8 cellular contexts compared by ENCODE assay signal in the genomic region with DNA sequence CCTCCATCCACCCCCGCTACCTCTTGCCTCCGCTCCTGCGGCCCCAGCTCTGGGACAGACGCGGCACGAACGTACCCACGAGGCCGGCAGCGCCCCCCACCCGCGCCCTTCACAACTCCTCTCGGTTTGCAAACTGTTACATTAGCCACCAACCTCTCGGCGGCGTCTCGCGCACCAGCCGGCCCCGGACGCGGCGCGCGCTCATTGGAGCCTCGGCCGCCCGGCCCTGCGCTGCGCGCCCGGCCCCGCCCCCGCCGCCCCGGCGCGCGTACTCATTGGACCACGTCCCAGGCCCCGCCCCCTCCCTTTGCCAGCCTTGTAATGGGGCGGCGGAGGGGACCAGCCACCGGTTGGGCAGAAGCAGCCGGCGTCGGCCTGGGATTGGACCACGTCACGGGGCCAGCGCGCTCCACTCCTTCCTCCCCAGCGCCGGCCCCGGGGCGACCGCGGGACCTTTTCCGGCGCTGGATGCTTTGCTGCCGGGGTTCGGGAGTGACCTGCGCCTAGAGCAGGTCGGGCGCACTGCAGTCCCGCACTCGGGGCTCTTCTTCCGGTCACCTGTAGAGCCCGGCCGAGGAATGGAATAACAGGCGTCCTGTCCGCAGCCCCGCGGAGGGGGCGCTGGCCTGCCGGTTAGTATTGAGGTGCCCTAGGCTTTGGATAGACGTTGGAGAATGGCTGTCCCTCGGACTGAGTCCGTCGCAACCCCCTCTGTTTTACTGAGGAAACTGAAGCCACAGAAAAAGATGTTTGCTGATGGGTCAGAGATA. TPM values are rescaled to one million over a fixed set of nuclear protein-coding genes. Genes with fewer than 3 reads are reported as not detected.
DNase-seq lines count a peak whose midpoint lies in the region; ATAC-seq and TF ChIP-seq lines count a peak whose summit lies in the region.

A gene with protein sequence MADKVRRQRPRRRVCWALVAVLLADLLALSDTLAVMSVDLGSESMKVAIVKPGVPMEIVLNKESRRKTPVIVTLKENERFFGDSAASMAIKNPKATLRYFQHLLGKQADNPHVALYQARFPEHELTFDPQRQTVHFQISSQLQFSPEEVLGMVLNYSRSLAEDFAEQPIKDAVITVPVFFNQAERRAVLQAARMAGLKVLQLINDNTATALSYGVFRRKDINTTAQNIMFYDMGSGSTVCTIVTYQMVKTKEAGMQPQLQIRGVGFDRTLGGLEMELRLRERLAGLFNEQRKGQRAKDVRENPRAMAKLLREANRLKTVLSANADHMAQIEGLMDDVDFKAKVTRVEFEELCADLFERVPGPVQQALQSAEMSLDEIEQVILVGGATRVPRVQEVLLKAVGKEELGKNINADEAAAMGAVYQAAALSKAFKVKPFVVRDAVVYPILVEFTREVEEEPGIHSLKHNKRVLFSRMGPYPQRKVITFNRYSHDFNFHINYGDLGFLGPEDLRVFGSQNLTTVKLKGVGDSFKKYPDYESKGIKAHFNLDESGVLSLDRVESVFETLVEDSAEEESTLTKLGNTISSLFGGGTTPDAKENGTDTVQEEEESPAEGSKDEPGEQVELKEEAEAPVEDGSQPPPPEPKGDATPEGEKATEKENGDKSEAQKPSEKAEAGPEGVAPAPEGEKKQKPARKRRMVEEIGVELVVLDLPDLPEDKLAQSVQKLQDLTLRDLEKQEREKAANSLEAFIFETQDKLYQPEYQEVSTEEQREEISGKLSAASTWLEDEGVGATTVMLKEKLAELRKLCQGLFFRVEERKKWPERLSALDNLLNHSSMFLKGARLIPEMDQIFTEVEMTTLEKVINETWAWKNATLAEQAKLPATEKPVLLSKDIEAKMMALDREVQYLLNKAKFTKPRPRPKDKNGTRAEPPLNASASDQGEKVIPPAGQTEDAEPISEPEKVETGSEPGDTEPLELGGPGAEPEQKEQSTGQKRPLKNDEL (minus strand): TSS at position 206 of the 770 bp plus-strand sequence. CDS start 1,045 bp downstream, outside the sequence.

- no peaks in the 10 kb centered on the region for H3K27me3 ChIP-seq in right lobe of liver

- peak; percentile 92 for TF ChIP-seq POLR2A in right lobe of liver (IDR thresholded peaks at IDR 0.05)

- H3K9me3 ChIP-seq in right lobe of liver = no peaks in the 10 kb centered on the region

- H3K36me3 ChIP-seq in right lobe of liver = peaks cover 10 to 30% (median 19%) of the 10 kb centered on the region in 4 donors

- DNase-seq in CD1c-positive myeloid dendritic cell (ENCODE audit: extremely low spot score) (peak; percentile 99), NCI-H774 (lab: John Stamatoyannopoulos, UW) (peak; percentile 97), dermis microvascular lymphatic vessel endothelial cell (ENCODE audit: low read depth in 2 of 2) (peak; percentile 87 to 98), right lobe of liver (peak; percentile 99)
- DNase-seq in activated CD4-positive, alpha-beta T cell treated with anti-CD3 and anti-CD28 coated beads, Interleukin-2, amount 50 U/mL, for 48 hours = peak; percentile 99
- peak; percentile 97 to 99 for DNase-seq in stimulated activated CD4-positive, alpha-beta T cell treated with anti-CD3 and anti-CD28 coated beads, Interleukin-4, amount 100 ng/mL, for 4 hours

- WGBS in right lobe of liver (ENCODE audit: insufficient coverage, low coverage, low lambda C conversion rate, missing lambda C conversion rate) = 0% methylated on average over 10 of the region's 79 CpGs

- peak within 1 kb of the TSS; percentile 58 to 83 (median 79) for H3K27ac ChIP-seq in right lobe of liver

- H3K4me3 ChIP-seq in right lobe of liver = peak within 1 kb of the TSS; percentile 95 to 99 (median 98)

- ATAC-seq in GM19395 (IDR thresholded peaks at IDR 0.05; ENCODE audit: unreplicated experiment) = peak; percentile 90
- ATAC-seq in HG03565 (IDR thresholded peaks at IDR 0.05; ENCODE audit: unreplicated experiment) = peak; percentile 81
- ATAC-seq in right lobe of liver = peak; percentile 96 to 98 (median 96)

- peaks cover 0 to 19% (median 3%) of the 10 kb centered on the region in 4 donors for H3K4me1 ChIP-seq in right lobe of liver

- intact Hi-C loops in right lobe of liver (cut with DNase I) = no loop called here

- TF ChIP-seq CTCF in right lobe of liver (IDR thresholded peaks at IDR 0.05) = peak in 3 of 4 donors; percentile 16 to 24 (median 24)

RNA-seq across cellular contexts. Expression of the gene that starts here (rescaled TPM):
- total RNA-seq in dermis microvascular lymphatic vessel endothelial cell (146 and 148 TPM in 2 replicates), right lobe of liver (100 to 1,000 TPM; 107 to 202 (median 171) TPM)

Comparison
In these comparisons a context has a peak if more than half of its experiments do, and no peak if none do; other contexts are left out.
1. Peak in every context shown above with its lines: DNase-seq, ATAC-seq, H3K4me3 ChIP-seq and H3K27ac ChIP-seq.